8 cellular contexts compared by ENCODE assay signal in genomic region chr3:94036909-94037507, GRCh38. TPM values are rescaled to one million over a fixed set of nuclear protein-coding genes. Genes with fewer than 3 reads are reported as not detected.
DNase-seq lines count a peak whose midpoint lies in the region; ATAC-seq, FAIRE-seq and TF ChIP-seq lines count a peak whose summit lies in the region.

No MANE protein-coding gene starts in this region.

- H3K4me1 ChIP-seq in astrocyte (ENCODE audit: insufficient read depth, low read length) (no peaks in the 10 kb centered on the region), neuronal stem cell (ENCODE audit: control insufficient read depth in 2 of 2, insufficient read depth in 1 of 2, low read depth in 1 of 2, low read length in 2 of 2) (no peaks in the 10 kb centered on the region), vagina (no peaks in the 10 kb centered on the region)

- H3K4me3 Mint-ChIP-seq in astrocyte (ENCODE audit: unreplicated experiment) = no peak overlapping the region

- H4K8ac ChIP-seq in neuronal stem cell (ENCODE audit: low read depth, low read length) = no peak overlapping the region

- H3K79me1 ChIP-seq in neuronal stem cell (ENCODE audit: low read depth, low read length) = peaks cover 1% of the 10 kb centered on the region

- H3K4me3 ChIP-seq in astrocyte (ENCODE audit: insufficient read depth, low read depth, low read length) (no peak overlapping the region), neuronal stem cell (ENCODE audit: low read length in 2 of 2) (no peak overlapping the region), vagina (no peak overlapping the region)

- H3K27me3 ChIP-seq in astrocyte (ENCODE audit: insufficient read depth, low read length) = no peaks in the 10 kb centered on the region
- no peaks in the 10 kb centered on the region for H3K27me3 ChIP-seq in neuronal stem cell (ENCODE audit: control insufficient read depth in 3 of 3, insufficient read depth in 3 of 3, low read depth in 1 of 3, low read length in 3 of 3)
- H3K27me3 ChIP-seq in vagina = no peaks in the 10 kb centered on the region

- H3K4me2 ChIP-seq in astrocyte (ENCODE audit: low read length) (no peak overlapping the region), neuronal stem cell (ENCODE audit: insufficient read depth, low read length, poor library complexity, severe bottlenecking) (no peak overlapping the region)

- H3K4me1 Mint-ChIP-seq in astrocyte (ENCODE audit: low read depth, unreplicated experiment) = no peaks in the 10 kb centered on the region

- H3K36me3 ChIP-seq in astrocyte (ENCODE audit: insufficient read depth, low read length) (no peaks in the 10 kb centered on the region), neuronal stem cell (replicated peaks in 1 of 2; ENCODE audit: control insufficient read depth in 2 of 2, insufficient read depth in 2 of 2, low read length in 2 of 2) (peaks cover 0 to 36% of the 10 kb centered on the region in 2 donors), vagina (no peaks in the 10 kb centered on the region)

- no peak overlapping the region for H3K27ac ChIP-seq in astrocyte (ENCODE audit: low read depth, low read length)
- H3K27ac ChIP-seq in neuronal stem cell (replicated peaks; ENCODE audit: low read length) = no peak overlapping the region
- H3K27ac ChIP-seq in vagina = no peak overlapping the region

- H3K23ac ChIP-seq in neuronal stem cell (ENCODE audit: low read depth, low read length, poor library complexity) = no peak overlapping the region

- DNase-seq in Caki2 (ENCODE audit: low read depth) (peak; percentile 7), HT1080 (ENCODE audit: low read depth) (peak; percentile 36), astrocyte (ENCODE audit: low read depth) (peak; percentile 10), left lobe of liver (ENCODE audit: low spot score) (no peak), neuronal stem cell (ENCODE audit: low spot score) (no peak), vagina (ENCODE audit: extremely low spot score in 2 of 2) (no peak)
- no peak for DNase-seq in activated CD4-positive, alpha-beta T cell treated with anti-CD3 and anti-CD28 coated beads for 1 hour

- H2AFZ ChIP-seq in astrocyte (ENCODE audit: low read depth, low read length) (no peak overlapping the region), neuronal stem cell (ENCODE audit: low read length) (no peak overlapping the region)

- no peak for TF ChIP-seq POLR2A in vagina (IDR thresholded peaks at IDR 0.05)

- no peak overlapping the region for H2AK5ac ChIP-seq in neuronal stem cell (ENCODE audit: low read depth, low read length)

- no peaks in the 10 kb centered on the region for H3K9me3 ChIP-seq in astrocyte (ENCODE audit: insufficient read depth, low read depth, low read length)
- no peaks in the 10 kb centered on the region for H3K9me3 ChIP-seq in neuronal stem cell (replicated peaks in 1 of 2; ENCODE audit: control insufficient read depth in 2 of 2, insufficient read depth in 1 of 2, low read depth in 1 of 2, low read length in 2 of 2)
- no peaks in the 10 kb centered on the region for H3K9me3 ChIP-seq in vagina

- intact Hi-C loops in vagina (cut with DNase I) = no loop called here

- no peaks in the 10 kb centered on the region for H3K79me2 ChIP-seq in astrocyte (ENCODE audit: insufficient read depth, low read length)

- no CpG with 5 or more reads among the region's 3 CpGs for WGBS in neuronal stem cell (ENCODE audit: extremely low coverage in 2 of 2, insufficient read length in 2 of 2, insufficient replicate concordance in 1 of 2), 2 donors

- no peak overlapping the region for H2BK120ac ChIP-seq in neuronal stem cell (ENCODE audit: low read depth, low read length)

- no peak overlapping the region for H3K9ac ChIP-seq in astrocyte (ENCODE audit: low read length)
- H3K9ac ChIP-seq in neuronal stem cell (ENCODE audit: low read depth, low read length, poor library complexity) = no peak overlapping the region

- H3K27me3 Mint-ChIP-seq in astrocyte (ENCODE audit: low read depth, unreplicated experiment) = no peaks in the 10 kb centered on the region

- no peaks in the 10 kb centered on the region for H3K36me3 Mint-ChIP-seq in astrocyte (ENCODE audit: low read depth, unreplicated experiment)

- in situ Hi-C loops in Caki2 (cut with HindIII; ENCODE audit: low pct_unique_long_range_greater_than_20kb, low sequenced_read_pairs) = no loop called here

- no peak overlapping the region for H3K18ac ChIP-seq in neuronal stem cell (ENCODE audit: low read length)

- no peak overlapping the region for H3K27ac Mint-ChIP-seq in astrocyte (ENCODE audit: unreplicated experiment)

- peak; percentile 77 for FAIRE-seq in astrocyte (lab: Jason Lieb, UNC)

- ATAC-seq in GM19035 (IDR thresholded peaks at IDR 0.05; ENCODE audit: unreplicated experiment) (peak; percentile 71), left lobe of liver (peak; percentile 83)

- H2BK5ac ChIP-seq in neuronal stem cell (ENCODE audit: low read length) = no peak overlapping the region

- no peak overlapping the region for H2BK15ac ChIP-seq in neuronal stem cell (ENCODE audit: low read length)

- TF ChIP-seq CTCF in astrocyte (IDR thresholded peaks at IDR 0.05; ENCODE audit: insufficient read depth, low read depth, low read length) = peak; percentile 51
- TF ChIP-seq CTCF in vagina (IDR thresholded peaks at IDR 0.05) = peak in 1 of 3 experiments; percentile 10

- H4K91ac ChIP-seq in neuronal stem cell (ENCODE audit: low read depth, low read length, poor library complexity) = no peak overlapping the region

- H4K20me1 ChIP-seq in astrocyte (ENCODE audit: insufficient read depth, low read length) = no peaks in the 10 kb centered on the region

- H3K4ac ChIP-seq in neuronal stem cell (ENCODE audit: low read length) = no peak overlapping the region

- no peaks in the 10 kb centered on the region for H3K9me3 Mint-ChIP-seq in astrocyte (ENCODE audit: unreplicated experiment)

- no peak overlapping the region for H3K14ac ChIP-seq in neuronal stem cell (ENCODE audit: low read length)

- no peak overlapping the region for H2BK12ac ChIP-seq in neuronal stem cell (ENCODE audit: low read length)

RNA-seq across cellular contexts. Expression of gene STX19, which starts 8.6 kb away (rescaled TPM):
- total RNA-seq in Caki2 (2014; rRNA removed; shearing (Covaris generic); ENCODE audit: low replicate concordance) = not detected in 2 replicates
- not detected in 2 replicates for total RNA-seq in HT1080 (2014; rRNA removed; shearing (Covaris generic))
- not detected in 2 replicates for polyA plus RNA-seq in HT1080 (2015; cell fraction: cytosol; rRNA removed)
- polyA plus RNA-seq in HT1080 (2015; cell fraction: nucleus; rRNA removed) = not detected in 2 replicates
- total RNA-seq in astrocyte (not detected in 2 replicates), left lobe of liver (not detected), vagina (2.5 TPM)
- not detected for polyA plus RNA-seq in neuronal stem cell (2013, experiment 1 of 2)
- polyA plus RNA-seq in neuronal stem cell (2013, experiment 2 of 2) = not detected

RNA-seq across cellular contexts. Expression of gene DHFR2, which starts 25.7 kb away (rescaled TPM):
- 1.4 and 9.2 TPM in 2 replicates for total RNA-seq in Caki2 (2014; rRNA removed; shearing (Covaris generic); ENCODE audit: low replicate concordance)
- total RNA-seq in HT1080 (2014; rRNA removed; shearing (Covaris generic)) = 4.0 and 4.2 TPM in 2 replicates
- 3.2 and 4.4 TPM in 2 replicates for polyA plus RNA-seq in HT1080 (2015; cell fraction: cytosol; rRNA removed)
- polyA plus RNA-seq in HT1080 (2015; cell fraction: nucleus; rRNA removed) = 4.4 and 5.2 TPM in 2 replicates
- total RNA-seq in astrocyte = 2.9 and 3.4 TPM in 2 replicates
- 4.1 TPM for total RNA-seq in left lobe of liver
- 4.7 TPM for polyA plus RNA-seq in neuronal stem cell (2013, experiment 1 of 2)
- polyA plus RNA-seq in neuronal stem cell (2013, experiment 2 of 2) = 4.9 TPM
- 6.4 TPM for total RNA-seq in vagina

RNA-seq across cellular contexts. Expression of gene NSUN3, which starts 25.9 kb away (rescaled TPM):
- total RNA-seq in Caki2 (2014; rRNA removed; shearing (Covaris generic); ENCODE audit: low replicate concordance) = 8.9 and 10.6 TPM in 2 replicates
- 9.7 and 13.3 TPM in 2 replicates for total RNA-seq in HT1080 (2014; rRNA removed; shearing (Covaris generic))
- polyA plus RNA-seq in HT1080 (2015; cell fraction: cytosol; rRNA removed) = 7.6 and 7.7 TPM in 2 replicates
- 10.4 and 11.1 TPM in 2 replicates for polyA plus RNA-seq in HT1080 (2015; cell fraction: nucleus; rRNA removed)
- total RNA-seq in astrocyte (9.4 and 10.3 TPM in 2 replicates), left lobe of liver (4.8 TPM), vagina (15.7 TPM)
- 7.8 TPM for polyA plus RNA-seq in neuronal stem cell (2013, experiment 1 of 2)
- polyA plus RNA-seq in neuronal stem cell (2013, experiment 2 of 2) = 8.0 TPM

RNA-seq across cellular contexts. Expression of gene ARL13B, which starts 57.1 kb away (rescaled TPM):
- total RNA-seq in Caki2 (2014; rRNA removed; shearing (Covaris generic); ENCODE audit: low replicate concordance) = 2.5 and 2.9 TPM in 2 replicates
- total RNA-seq in HT1080 (2014; rRNA removed; shearing (Covaris generic)) = 9.6 and 10.0 TPM in 2 replicates
- 8.5 and 10.3 TPM in 2 replicates for polyA plus RNA-seq in HT1080 (2015; cell fraction: cytosol; rRNA removed)
- 9.4 and 10.4 TPM in 2 replicates for polyA plus RNA-seq in HT1080 (2015; cell fraction: nucleus; rRNA removed)
- total RNA-seq in astrocyte = 9.8 and 10.9 TPM in 2 replicates
- total RNA-seq in left lobe of liver = 4.2 TPM
- 12.6 TPM for polyA plus RNA-seq in neuronal stem cell (2013, experiment 1 of 2)
- 13.3 TPM for polyA plus RNA-seq in neuronal stem cell (2013, experiment 2 of 2)
- total RNA-seq in vagina = 13.5 TPM

Comparison
In these comparisons a context has a peak if more than half of its experiments do, and no peak if none do; other contexts are left out.
1. DNase-seq: peak in Caki2 (single experiment), HT1080 (single experiment) and astrocyte (single experiment); none in left lobe of liver (single experiment), neuronal stem cell (single experiment), activated CD4-positive, alpha-beta T cell treated with anti-CD3 and anti-CD28 coated beads for 1 hour (single experiment) and vagina (0 of 2).